22 cellular contexts compared by ENCODE assay signal in the genomic region with DNA sequence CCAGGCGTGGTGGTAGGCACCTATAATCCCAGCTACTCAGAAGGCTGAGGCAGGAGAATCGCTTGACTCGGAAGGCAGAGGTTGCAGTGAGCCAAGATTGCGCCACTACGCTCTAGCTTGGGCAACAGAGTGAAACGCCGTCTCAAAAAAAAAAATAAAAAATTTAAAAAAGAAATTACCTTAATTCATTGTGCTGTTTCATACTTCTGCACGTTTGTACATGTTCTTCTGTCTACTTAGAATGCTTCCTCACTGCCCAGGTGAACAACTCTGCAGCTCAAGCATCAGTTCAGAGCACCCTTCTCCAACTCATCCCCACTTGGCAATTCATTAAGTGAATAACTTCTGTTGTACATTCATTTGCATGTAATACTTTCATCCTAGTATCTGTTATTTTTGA. TPM values are rescaled to one million over a fixed set of nuclear protein-coding genes. Genes with fewer than 3 reads are reported as not detected.
DNase-seq lines count a peak whose midpoint lies in the region; ATAC-seq and TF ChIP-seq lines count a peak whose summit lies in the region.
"Had no signal": no experiment of that assay in that cellular context is flagged by ENCODE, and none has a peak within 500 bp of the region (broad histone marks: within the 10 kb centered on the region; RNA-seq: fewer than 3 reads in every experiment).

No MANE protein-coding gene starts in this region.

- H3K36me3 Mint-ChIP-seq in MCF 10A (ENCODE audit: insufficient read depth, unreplicated experiment) (peaks cover 100% of the 10 kb centered on the region), endothelial cell (ENCODE audit: low read depth, unreplicated experiment) (peaks cover 29% of the 10 kb centered on the region)

- peaks cover under 1% of the 10 kb centered on the region for H3K36me3 ChIP-seq in breast epithelium
- H3K36me3 ChIP-seq in neutrophil: peaks cover 50% of the 10 kb centered on the region
- no peaks in the 10 kb centered on the region for H3K36me3 ChIP-seq in testis (ENCODE audit: low read depth, missing control alignments)

- H3K9me3 ChIP-seq in breast epithelium (no peaks in the 10 kb centered on the region), neutrophil (no peaks in the 10 kb centered on the region), testis (no peaks in the 10 kb centered on the region)
- H3K9me3 ChIP-seq: A549; BE2C; BLaER1 treated with 17β-estradiol and CSF1 and Interleukin-3, amounts not matched to agents 10 nM and 100 nM had no signal

- H3K27ac ChIP-seq in breast epithelium (no peak overlapping the region), foreskin keratinocyte (no peak overlapping the region), neutrophil (peak overlapping the region; percentile 43), testis (no peak overlapping the region)
- H3K27ac ChIP-seq: A549; BLaER1 treated with 17β-estradiol and CSF1 and Interleukin-3, amounts not matched to agents 10 nM and 100 nM; GM23248 had no signal

- H3K4me3 ChIP-seq in breast epithelium (no peak overlapping the region), neutrophil (ENCODE audit: low read depth in 1 of 2, low read length in 1 of 2) (no peak overlapping the region), testis (no peak overlapping the region)
- H3K4me3 ChIP-seq: A549; BLaER1 treated with 17β-estradiol and CSF1 and Interleukin-3, amounts not matched to agents 10 nM and 100 nM; GM23248 had no signal

- peak; percentile 5 for DNase-seq in MCF 10A (ENCODE audit: unreplicated experiment)
- no peak for DNase-seq in breast epithelium (ENCODE audit: low spot score in 2 of 2)
- DNase-seq in endothelial cell (ENCODE audit: low spot score): no peak
- DNase-seq in foreskin keratinocyte: peak; percentile 38 to 59
- no peak for DNase-seq in dermis blood vessel endothelial cell
- DNase-seq in testis: no peak
- DNase-seq in GM19238 (ENCODE audit: insufficient read length, low spot score): no peak
- DNase-seq: 8988T; ACHN; AML-193; BE2C; CD4-positive, alpha-beta T cell; CD8-positive, alpha-beta memory T cell; DMS 273 treated with DMSO at 0.1 percent for 48 hours; DMS79; GM23248; H7; HCEC 1CT had no signal

- POLR2A ChIA-PET in MCF 10A (lab: Yijun Ruan, JAX): interaction anchor here (0.5 to 1.9 kb wide), 3 partner anchors 11 to 1089 kb away, joined by 3 to 6 read pairs (median 4); no protein-coding TSS in a partner anchor

- H3K4me1 Mint-ChIP-seq in MCF 10A (ENCODE audit: insufficient read depth, unreplicated experiment): no peaks in the 10 kb centered on the region
- H3K4me1 Mint-ChIP-seq in endothelial cell (ENCODE audit: unreplicated experiment): no peaks in the 10 kb centered on the region

- H3K27me3 ChIP-seq in breast epithelium (no peaks in the 10 kb centered on the region), foreskin keratinocyte (no peaks in the 10 kb centered on the region), neutrophil (no peaks in the 10 kb centered on the region), testis (no peaks in the 10 kb centered on the region)
- H3K27me3 ChIP-seq: BE2C; BLaER1 treated with 17β-estradiol and CSF1 and Interleukin-3, amounts not matched to agents 10 nM and 100 nM had no signal

- CTCF ChIA-PET in MCF 10A (lab: Yijun Ruan, JAX): interaction anchor here (0.6 to 3.3 kb wide), 3 partner anchors 12 to 112 kb away, joined by 3 to 18 read pairs (median 6); no protein-coding TSS in a partner anchor

- no peak for TF ChIP-seq POLR2A in breast epithelium (IDR thresholded peaks at IDR 0.05)
- no peak for TF ChIP-seq POLR2A in testis (IDR thresholded peaks at IDR 0.05)

- intact Hi-C loops in MCF 10A (cut with micrococcal nuclease): no loop called here
- intact Hi-C loops in breast epithelium (cut with DNase I; ENCODE audit: low total_unique reads): no loop called here
- intact Hi-C loops in testis (cut with DNase I; ENCODE audit: low total_unique reads): no loop called here

- H3K27me3 Mint-ChIP-seq in MCF 10A (ENCODE audit: insufficient read depth, unreplicated experiment): no peaks in the 10 kb centered on the region
- no peaks in the 10 kb centered on the region for H3K27me3 Mint-ChIP-seq in endothelial cell (ENCODE audit: unreplicated experiment)
- H3K27me3 Mint-ChIP-seq: CD4-positive, alpha-beta T cell; CD8-positive, alpha-beta memory T cell had no signal

- peak; percentile 31 for ATAC-seq in foreskin keratinocyte
- ATAC-seq: A549 had no signal

- H3K4me1 ChIP-seq in breast epithelium (no peaks in the 10 kb centered on the region), foreskin keratinocyte (peaks cover 15% of the 10 kb centered on the region), neutrophil (ENCODE audit: control insufficient read depth in 1 of 2, insufficient read depth in 1 of 2, low read depth in 1 of 2, low read length in 1 of 2) (peaks cover 16 to 26% of the 10 kb centered on the region in 2 experiments), testis (no peaks in the 10 kb centered on the region)
- H3K4me1 ChIP-seq: BE2C had no signal

- BruUV-seq in MCF 10A (replicated peaks; lab: Mats Ljungman, UMichigan): no TSS peak

- 83 to 94% methylated on average over 8 of the region's 8 CpGs for WGBS in testis, 2 donors

- H3K4me3 Mint-ChIP-seq in MCF 10A (ENCODE audit: unreplicated experiment): no peak overlapping the region
- peak overlapping the region; percentile 39 for H3K4me3 Mint-ChIP-seq in endothelial cell (ENCODE audit: unreplicated experiment)
- H3K4me3 Mint-ChIP-seq: CD14-positive monocyte; CD4-positive, alpha-beta T cell; CD8-positive, alpha-beta memory T cell had no signal

- H3K27ac Mint-ChIP-seq in MCF 10A (ENCODE audit: low read depth, unreplicated experiment): no peak overlapping the region
- no peak overlapping the region for H3K27ac Mint-ChIP-seq in endothelial cell (ENCODE audit: unreplicated experiment)
- H3K27ac Mint-ChIP-seq: CD4-positive, alpha-beta T cell had no signal

- H3K9me3 Mint-ChIP-seq in MCF 10A (ENCODE audit: unreplicated experiment): no peaks in the 10 kb centered on the region
- no peaks in the 10 kb centered on the region for H3K9me3 Mint-ChIP-seq in endothelial cell (ENCODE audit: unreplicated experiment)
- H3K9me3 Mint-ChIP-seq: CD14-positive monocyte; CD4-positive, alpha-beta T cell; CD8-positive, alpha-beta memory T cell had no signal

- no peak for TF ChIP-seq CTCF in MCF 10A (IDR thresholded peaks at IDR 0.05; ENCODE audit: unreplicated experiment)
- TF ChIP-seq CTCF in breast epithelium (IDR thresholded peaks at IDR 0.05): no peak
- no peak for TF ChIP-seq CTCF in endothelial cell (IDR thresholded peaks at IDR 0.05; ENCODE audit: unreplicated experiment)
- no peak for TF ChIP-seq CTCF in foreskin keratinocyte (conservative IDR thresholded peaks at IDR 0.05)
- TF ChIP-seq CTCF in neutrophil (IDR thresholded peaks at IDR 0.05): no peak
- no peak for TF ChIP-seq CTCF in testis (IDR thresholded peaks at IDR 0.05)

RNA-seq across cellular contexts. Expression of gene CAPN7, which starts 14.0 kb away (rescaled TPM):
- total RNA-seq in MCF 10A (2022): 48.4 and 55.2 TPM in 2 replicates
- total RNA-seq in breast epithelium: 100 to 1,000 TPM in 1 of 3 donors, 10 to 100 TPM in 2; 79.0 to 112 (median 91.4) TPM
- total RNA-seq in endothelial cell (ENCODE audit: unreplicated experiment): 25.9 TPM
- 22.3 and 22.7 TPM in 2 replicates for total RNA-seq in foreskin keratinocyte
- polyA plus RNA-seq in foreskin keratinocyte: 9.1 and 10.6 TPM in 2 replicates
- 33.5 and 43.9 TPM in 2 replicates for total RNA-seq in dermis blood vessel endothelial cell
- 10 to 100 TPM; 79.3 to 94.7 TPM for total RNA-seq in testis
- polyA plus RNA-seq in testis (ENCODE audit: insufficient read depth, low read depth, low replicate concordance): 31.0 TPM

Comparison
In these comparisons a context has a peak if more than half of its experiments do, and no peak if none do; other contexts are left out.
1. DNase-seq: peak in MCF 10A (single experiment) and foreskin keratinocyte (2 of 2); none in breast epithelium (0 of 2), endothelial cell (single experiment), dermis blood vessel endothelial cell (single experiment), testis (single experiment) and GM19238 (single experiment).